Comparison of ENCODE assay signal across 9 cellular contexts in the genomic region with DNA sequence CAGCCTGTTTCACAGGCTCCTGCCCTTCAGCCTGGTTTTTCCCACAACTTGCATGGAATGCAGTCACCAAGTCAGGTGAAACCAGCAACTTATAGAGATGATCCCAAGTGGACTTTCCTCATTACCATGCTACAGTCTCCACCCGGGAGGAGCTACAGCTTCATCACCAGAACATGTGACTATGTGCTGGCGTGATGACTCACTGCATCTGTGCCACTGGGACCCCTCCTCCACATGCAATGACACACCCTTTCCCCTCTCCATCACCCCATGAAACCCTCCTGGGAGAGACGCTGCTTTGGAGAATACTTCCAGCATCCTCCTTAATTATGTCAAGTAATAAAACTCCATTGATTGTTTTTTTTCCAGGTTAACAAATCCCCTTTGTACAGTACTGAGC. TPM values are rescaled to one million over a fixed set of nuclear protein-coding genes. Genes with fewer than 3 reads are reported as not detected.
DNase-seq lines count a peak whose midpoint lies in the region; FAIRE-seq and TF ChIP-seq lines count a peak whose summit lies in the region.
"Had no signal": no experiment of that assay in that cellular context is flagged by ENCODE, and none has a peak within 500 bp of the region (broad histone marks: within the 10 kb centered on the region; RNA-seq: fewer than 3 reads in every experiment).

No MANE protein-coding gene starts in this region.

- no peak overlapping the region for H3K4ac ChIP-seq in mesenchymal stem cell (ENCODE audit: low read depth in 1 of 2, low read length in 2 of 2)

- H2AFZ ChIP-seq in mesenchymal stem cell (ENCODE audit: low read depth, low read length): no peak overlapping the region

- H3K9me3 ChIP-seq in mesenchymal stem cell (ENCODE audit: control insufficient read depth, low read length): no peaks in the 10 kb centered on the region

- peaks cover 32% of the 10 kb centered on the region for H3K36me3 ChIP-seq in brain microvascular endothelial cell (replicated peaks)
- H3K36me3 ChIP-seq in mesenchymal stem cell (ENCODE audit: control insufficient read depth in 1 of 2, insufficient read depth in 2 of 2, low read depth in 1 of 2, low read length in 2 of 2): peaks cover 37 to 57% of the 10 kb centered on the region in 2 experiments

- no peak overlapping the region for H4K8ac ChIP-seq in mesenchymal stem cell (ENCODE audit: low read length)

- H3K14ac ChIP-seq in mesenchymal stem cell (ENCODE audit: low read length in 2 of 2): no peak overlapping the region

- H3K27ac ChIP-seq in brain microvascular endothelial cell (peak overlapping the region; percentile 37), mesenchymal stem cell (ENCODE audit: low read length, poor library complexity, severe bottlenecking) (no peak overlapping the region)

- peak; percentile 89 for FAIRE-seq in HTR-8/SVneo (lab: Jason Lieb, UNC)

- H3K4me1 ChIP-seq in mesenchymal stem cell (ENCODE audit: control insufficient read depth, insufficient read depth, low read depth, low read length): peaks cover 6% of the 10 kb centered on the region

- DNase-seq in AG20443 (ENCODE audit: low spot score): peak; percentile 69
- peak; percentile 46 for DNase-seq in HTR-8/SVneo (ENCODE audit: insufficient read length, low spot score)
- DNase-seq in brain microvascular endothelial cell: peak; percentile 87
- peak; percentile 83 for DNase-seq in mesenchymal stem cell
- no peak for DNase-seq in NCI-H1417 treated with DMSO at 0.1 percent for 48 hours (lab: John Stamatoyannopoulos, UW)
- no peak for DNase-seq in midbrain (lab: John Stamatoyannopoulos, UW)
- no peak for DNase-seq in NCI-H2107 (lab: John Stamatoyannopoulos, UW)
- no peak for DNase-seq in NCI-H146 treated with DMSO at 0.1 percent for 48 hours (lab: John Stamatoyannopoulos, UW; ENCODE audit: unreplicated experiment)
- DNase-seq: NCI-H524 treated with DMSO at 0.1 percent for 48 hours had no signal

- H4K91ac ChIP-seq in mesenchymal stem cell (ENCODE audit: low read length): no peak overlapping the region

- no peak overlapping the region for H3K23ac ChIP-seq in mesenchymal stem cell (ENCODE audit: low read length in 2 of 2)

- no peak overlapping the region for H3K4me3 ChIP-seq in brain microvascular endothelial cell (ENCODE audit: low read depth, low read length)
- H3K4me3 ChIP-seq in mesenchymal stem cell (ENCODE audit: insufficient read depth in 1 of 2, low read depth in 1 of 2, low read length in 2 of 2): peak overlapping the region in 1 of 2 experiments; percentile 20

- no peak overlapping the region for H2BK15ac ChIP-seq in mesenchymal stem cell (ENCODE audit: low read depth, poor library complexity, severe bottlenecking)

- no peak for TF ChIP-seq CTCF in brain microvascular endothelial cell (IDR thresholded peaks at IDR 0.05; ENCODE audit: low read depth, low read length, missing control alignments)

- no peak overlapping the region for H2BK120ac ChIP-seq in mesenchymal stem cell (ENCODE audit: low read depth, low read length)

- 24% methylated on average over 3 of the region's 3 CpGs for WGBS in mesenchymal stem cell

- no peak overlapping the region for H2BK5ac ChIP-seq in mesenchymal stem cell (ENCODE audit: low read depth, low read length, poor library complexity, severe bottlenecking)

- H3K79me1 ChIP-seq in mesenchymal stem cell (replicated peaks; ENCODE audit: low read length, poor library complexity, severe bottlenecking): peaks cover 26% of the 10 kb centered on the region

- H3K9ac ChIP-seq in mesenchymal stem cell (ENCODE audit: low read length): peak overlapping the region; percentile 60

- no peak overlapping the region for H3K18ac ChIP-seq in mesenchymal stem cell (ENCODE audit: low read depth in 1 of 2, low read length in 2 of 2)

- in situ Hi-C loops in brain microvascular endothelial cell (cut with HindIII; ENCODE audit: low pct_ligation_motif_present, low sequenced_read_pairs): no loop called here

- no peaks in the 10 kb centered on the region for H3K27me3 ChIP-seq in brain microvascular endothelial cell (replicated peaks)
- no peaks in the 10 kb centered on the region for H3K27me3 ChIP-seq in mesenchymal stem cell (ENCODE audit: control insufficient read depth in 1 of 2, insufficient read depth in 1 of 2, low read length in 2 of 2)

- H2BK12ac ChIP-seq in mesenchymal stem cell (ENCODE audit: low read length in 2 of 2): no peak overlapping the region

- no peak overlapping the region for H3K4me2 ChIP-seq in mesenchymal stem cell (ENCODE audit: low read length, poor library complexity, severe bottlenecking)

- H2AK5ac ChIP-seq in mesenchymal stem cell (ENCODE audit: low read length, severe bottlenecking): no peak overlapping the region

RNA-seq across cellular contexts. Expression of a gene that starts 17.6 kb away (rescaled TPM):
- polyA plus RNA-seq in mesenchymal stem cell (2013, experiment 1 of 2): 33.0 TPM
- 35.2 TPM for polyA plus RNA-seq in mesenchymal stem cell (2013, experiment 2 of 2)

RNA-seq across cellular contexts. Expression of a gene that starts 20.7 kb away (rescaled TPM):
- polyA plus RNA-seq in mesenchymal stem cell (2013, experiment 1 of 2): not detected
- polyA plus RNA-seq in mesenchymal stem cell (2013, experiment 2 of 2): not detected

Comparison
In these comparisons a context has a peak if more than half of its experiments do, and no peak if none do; other contexts are left out.
1. DNase-seq: peak in AG20443 (single experiment), HTR-8/SVneo (single experiment), brain microvascular endothelial cell (single experiment) and mesenchymal stem cell (single experiment); none in NCI-H1417 treated with DMSO at 0.1 percent for 48 hours (single experiment), midbrain (single experiment), NCI-H2107 (single experiment) and NCI-H146 treated with DMSO at 0.1 percent for 48 hours (single experiment).